Comparison of ENCODE assay signal across 10 cellular contexts in the genomic region with DNA sequence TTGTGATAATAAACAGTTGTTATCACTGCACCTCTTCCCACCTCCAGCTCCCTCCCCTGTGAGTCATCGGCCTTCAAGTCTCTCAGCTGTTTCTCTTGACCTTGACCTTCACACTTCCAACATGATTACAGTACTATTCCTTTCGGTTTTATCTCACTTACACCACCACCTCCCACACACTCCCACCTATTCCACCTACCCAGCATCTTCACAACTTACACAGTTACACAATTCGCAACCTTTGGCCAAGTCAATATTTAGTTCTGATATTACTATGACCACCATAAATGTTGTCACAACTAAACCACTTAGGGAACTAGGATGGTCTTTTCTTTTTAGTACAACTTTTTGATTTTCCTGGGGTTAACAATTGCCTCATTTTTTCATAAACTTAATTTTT.
DNase-seq lines count a peak whose midpoint lies in the region; ATAC-seq and TF ChIP-seq lines count a peak whose summit lies in the region.
"Had no signal": no experiment of that assay in that cellular context is flagged by ENCODE, and none has a peak within 500 bp of the region (broad histone marks: within the 10 kb centered on the region; RNA-seq: fewer than 3 reads in every experiment).

No MANE protein-coding gene starts in this region.

- no peaks in the 10 kb centered on the region for H3K27me3 ChIP-seq in hepatocyte
- H3K27me3 ChIP-seq in thyroid gland = no peaks in the 10 kb centered on the region
- no peaks in the 10 kb centered on the region for H3K27me3 ChIP-seq in CD8-positive, alpha-beta memory T cell (ENCODE audit: insufficient read depth, low read length, poor library complexity, severe bottlenecking)

- H4K20me1 ChIP-seq in hepatocyte (ENCODE audit: insufficient read depth, poor library complexity, severe bottlenecking) = no peaks in the 10 kb centered on the region

- WGBS in hepatocyte (ENCODE audit: low lambda C conversion rate, missing lambda C conversion rate) = 33% methylated on average over 3 of the region's 3 CpGs
- 45 to 48% methylated on average over 3 of the region's 3 CpGs for WGBS in thyroid gland, 2 donors

- no peaks in the 10 kb centered on the region for H3K9me2 ChIP-seq in hepatocyte (replicated peaks; ENCODE audit: insufficient read depth)

- peaks cover 9 to 15% of the 10 kb centered on the region in 2 donors for H3K4me1 Mint-ChIP-seq in natural killer cell treated with Interleukin-12 subunit alpha and Interleukin-12 subunit beta and Interleukin-15 and Interleukin-18, amount 100 ng/mL, for 72 hours (ENCODE audit: low read depth in 2 of 2)
- peaks cover 0 to 13% of the 10 kb centered on the region in 2 donors for H3K4me1 Mint-ChIP-seq in natural killer cell
- no peaks in the 10 kb centered on the region for H3K4me1 Mint-ChIP-seq in CD8-positive, alpha-beta memory T cell

- POLR2A ChIA-PET in CD8-positive, alpha-beta memory T cell (lab: Charles Lee) = no interaction called here

- H3K27ac ChIP-seq in hepatocyte (peak overlapping the region; percentile 93), thyroid gland (peak overlapping the region in 2 of 3 donors; percentile 34 to 64)
- no peak overlapping the region for H3K27ac ChIP-seq in CD8-positive, alpha-beta memory T cell (ENCODE audit: low read depth, low read length)

- peaks cover 8 to 27% of the 10 kb centered on the region in 2 donors for H3K27me3 Mint-ChIP-seq in natural killer cell treated with Interleukin-12 subunit alpha and Interleukin-12 subunit beta and Interleukin-15 and Interleukin-18, amount 100 ng/mL, for 72 hours
- peaks cover 4 to 15% of the 10 kb centered on the region in 2 donors for H3K27me3 Mint-ChIP-seq in natural killer cell (ENCODE audit: low read depth in 2 of 2)
- H3K27me3 Mint-ChIP-seq in CD8-positive, alpha-beta memory T cell = peaks cover 23 to 66% of the 10 kb centered on the region in 2 donors

- peak; percentile 59 to 62 for ATAC-seq in natural killer cell treated with Interleukin-12 subunit alpha and Interleukin-12 subunit beta and Interleukin-15 and Interleukin-18, amount 100 ng/mL, for 72 hours
- ATAC-seq in natural killer cell = no peak

- TF ChIP-seq CTCF in natural killer cell (IDR thresholded peaks at IDR 0.05) = no peak
- no peak for TF ChIP-seq CTCF in hepatocyte (IDR thresholded peaks at IDR 0.05; ENCODE audit: poor library complexity)
- no peak for TF ChIP-seq CTCF in thyroid gland (IDR thresholded peaks at IDR 0.05)

- H3K9me3 ChIP-seq in hepatocyte (ENCODE audit: low read depth) = no peaks in the 10 kb centered on the region
- no peaks in the 10 kb centered on the region for H3K9me3 ChIP-seq in thyroid gland
- no peaks in the 10 kb centered on the region for H3K9me3 ChIP-seq in CD8-positive, alpha-beta memory T cell (ENCODE audit: low read length)

- H3K36me3 ChIP-seq in hepatocyte (replicated peaks; ENCODE audit: insufficient read depth, low read depth) = no peaks in the 10 kb centered on the region
- H3K36me3 ChIP-seq in thyroid gland = no peaks in the 10 kb centered on the region
- H3K36me3 ChIP-seq in CD8-positive, alpha-beta memory T cell (ENCODE audit: insufficient read depth, low read length) = no peaks in the 10 kb centered on the region

- H3K9me3 Mint-ChIP-seq in natural killer cell treated with Interleukin-12 subunit alpha and Interleukin-12 subunit beta and Interleukin-15 and Interleukin-18, amount 100 ng/mL, for 72 hours = no peaks in the 10 kb centered on the region
- H3K9me3 Mint-ChIP-seq in natural killer cell = no peaks in the 10 kb centered on the region
- peaks cover 0 to 5% (median 3%) of the 10 kb centered on the region in 5 donors for H3K9me3 Mint-ChIP-seq in CD8-positive, alpha-beta memory T cell

- no peak for DNase-seq in natural killer cell treated with Interleukin-12 subunit alpha and Interleukin-12 subunit beta and Interleukin-15 and Interleukin-18, amount 100 ng/mL, for 72 hours (ENCODE audit: low spot score)
- DNase-seq in natural killer cell (no peak), SK-MEL-5 (ENCODE audit: low read depth, low spot score) (peak; percentile 36), hepatocyte (ENCODE audit: low spot score) (peak; percentile 87), thyroid gland (peak; percentile 53 to 67), SIG-M5 treated with dmso at 0.1 percent for 504 hours (lab: John Stamatoyannopoulos, UW; ENCODE audit: unreplicated experiment) (no peak)
- no peak for DNase-seq in CD8-positive, alpha-beta memory T cell
- no peak for DNase-seq in activated effector memory CD4-positive, alpha-beta T cell treated with anti-CD3 and anti-CD28 coated beads, Interleukin-2, amount 50 U/mL, for 16 hours
- DNase-seq: Karpas-422, NCI-H526 treated with DMSO at 0.1 percent for 48 hours had no signal

- H3K79me2 ChIP-seq in hepatocyte = no peaks in the 10 kb centered on the region

- H3K4me3 ChIP-seq in hepatocyte (no peak overlapping the region), thyroid gland (replicated peaks in 1 of 3) (no peak overlapping the region)
- no peak overlapping the region for H3K4me3 ChIP-seq in CD8-positive, alpha-beta memory T cell (ENCODE audit: low read length)

- H3K4me2 ChIP-seq in hepatocyte = no peak overlapping the region

- H3K27ac Mint-ChIP-seq in natural killer cell treated with Interleukin-12 subunit alpha and Interleukin-12 subunit beta and Interleukin-15 and Interleukin-18, amount 100 ng/mL, for 72 hours = no peak overlapping the region
- no peak overlapping the region for H3K27ac Mint-ChIP-seq in natural killer cell
- no peak overlapping the region for H3K27ac Mint-ChIP-seq in CD8-positive, alpha-beta memory T cell

- peaks cover 11% of the 10 kb centered on the region for H3K36me3 Mint-ChIP-seq in natural killer cell treated with Interleukin-12 subunit alpha and Interleukin-12 subunit beta and Interleukin-15 and Interleukin-18, amount 100 ng/mL, for 72 hours
- H3K36me3 Mint-ChIP-seq in natural killer cell = no peaks in the 10 kb centered on the region
- H3K36me3 Mint-ChIP-seq in CD8-positive, alpha-beta memory T cell = no peaks in the 10 kb centered on the region

- H3K4me3 Mint-ChIP-seq in natural killer cell treated with Interleukin-12 subunit alpha and Interleukin-12 subunit beta and Interleukin-15 and Interleukin-18, amount 100 ng/mL, for 72 hours = no peak overlapping the region
- H3K4me3 Mint-ChIP-seq in natural killer cell = no peak overlapping the region
- no peak overlapping the region for H3K4me3 Mint-ChIP-seq in CD8-positive, alpha-beta memory T cell

- intact Hi-C loops in natural killer cell (cut with micrococcal nuclease) = no loop called here
- intact Hi-C loops in thyroid gland (cut with DNase I) = no loop called here

- CTCF ChIA-PET in CD8-positive, alpha-beta memory T cell (lab: Charles Lee) = no interaction called here

- no peak for TF ChIP-seq POLR2A in thyroid gland (IDR thresholded peaks at IDR 0.05)

- H2AFZ ChIP-seq in hepatocyte = no peak overlapping the region

- peaks cover 47% of the 10 kb centered on the region for H3K4me1 ChIP-seq in hepatocyte (ENCODE audit: insufficient read depth)
- H3K4me1 ChIP-seq in thyroid gland = peaks cover 13 to 25% of the 10 kb centered on the region in 2 donors
- no peaks in the 10 kb centered on the region for H3K4me1 ChIP-seq in CD8-positive, alpha-beta memory T cell (ENCODE audit: insufficient read depth, low read length)

- in situ Hi-C loops in SK-MEL-5 (cut with HindIII; ENCODE audit: low pct_unique_long_range_greater_than_20kb, low sequenced_read_pairs) = no loop called here

Comparison
In these comparisons a context has a peak if more than half of its experiments do, and no peak if none do; other contexts are left out.
1. ATAC-seq: peak in natural killer cell treated with Interleukin-12 subunit alpha and Interleukin-12 subunit beta and Interleukin-15 and Interleukin-18, amount 100 ng/mL, for 72 hours (2 of 2); none in natural killer cell (0 of 3).
2. DNase-seq: peak in SK-MEL-5 (single experiment), hepatocyte (single experiment) and thyroid gland (2 of 2); none in natural killer cell treated with Interleukin-12 subunit alpha and Interleukin-12 subunit beta and Interleukin-15 and Interleukin-18, amount 100 ng/mL, for 72 hours (single experiment), natural killer cell (single experiment), SIG-M5 treated with dmso at 0.1 percent for 504 hours (single experiment), CD8-positive, alpha-beta memory T cell (0 of 5) and activated effector memory CD4-positive, alpha-beta T cell treated with anti-CD3 and anti-CD28 coated beads, Interleukin-2, amount 50 U/mL, for 16 hours (single experiment).